In genomic region chr13:112586334-112586733, GRCh38 we compare ENCODE assay signal across 1 cellular context.
TF ChIP-seq lines count a peak whose summit lies in the region.

No MANE protein-coding gene starts in this region.

TF ChIP-seq in SK-N-SH, 30 proteins besides CTCF, POLR2A, EP300 and RAD21 (continued from another document):
- no peak for TF ChIP-seq SMC3 (IDR thresholded peaks at IDR 0.05; ENCODE audit: low read depth, low read length)
- no peak for TF ChIP-seq EZH2phosphoT487 (IDR thresholded peaks at IDR 0.05; ENCODE audit: borderline replicate concordance, low read depth)
- TF ChIP-seq NRF1 (IDR thresholded peaks at IDR 0.05; ENCODE audit: low read depth, low read length) = no peak
- no peak for TF ChIP-seq MEF2A (IDR thresholded peaks at IDR 0.05; ENCODE audit: borderline replicate concordance, low read depth)
- TF ChIP-seq ELF1 (IDR thresholded peaks at IDR 0.05) = no peak
- no peak for TF ChIP-seq IRF3 (IDR thresholded peaks at IDR 0.05; ENCODE audit: low read depth, low read length)
- TF ChIP-seq TCF12 (IDR thresholded peaks at IDR 0.05) = no peak
- TF ChIP-seq MAX (IDR thresholded peaks at IDR 0.05; ENCODE audit: low read depth) = no peak
- no peak for TF ChIP-seq POLR2AphosphoS5 (IDR thresholded peaks at IDR 0.05; ENCODE audit: low read depth, low read length)
- TF ChIP-seq FOXM1 (IDR thresholded peaks at IDR 0.05; ENCODE audit: low read depth) = no peak
- TF ChIP-seq SIN3A (IDR thresholded peaks at IDR 0.05; ENCODE audit: borderline replicate concordance, low read depth, low read length) = no peak
- TF ChIP-seq JUND (IDR thresholded peaks at IDR 0.05) = no peak
- no peak for TF ChIP-seq REST (IDR thresholded peaks at IDR 0.05; ENCODE audit: low read depth, low read length)
TF ChIP-seq in SK-N-SH: peak in this region for 0.
